Comparison of ENCODE assay signal across 21 cellular contexts in genomic region chr1:181626252-181626938, GRCh38.
DNase-seq lines count a peak whose midpoint lies in the region; ATAC-seq, FAIRE-seq and TF ChIP-seq lines count a peak whose summit lies in the region.
"Had no signal": no experiment of that assay in that cellular context is flagged by ENCODE, and none has a peak within 500 bp of the region (broad histone marks: within the 10 kb centered on the region; RNA-seq: fewer than 3 reads in every experiment).

No MANE protein-coding gene starts in this region.

- H3K4me3 ChIP-seq in colonic mucosa (no peak overlapping the region), small intestine (ENCODE audit: low read depth in 1 of 2, low read length in 2 of 2) (no peak overlapping the region), SJCRH30 (no peak overlapping the region)
- H3K4me3 ChIP-seq: GM23248, K562 had no signal

- ATAC-seq in GM18868 (IDR thresholded peaks at IDR 0.05; ENCODE audit: unreplicated experiment) (peak; percentile 86), Right ventricle myocardium superior (ENCODE audit: poor library complexity) (no peak)
- ATAC-seq: HCT116, K562 had no signal

- H3K4me1 ChIP-seq in colonic mucosa: no peaks in the 10 kb centered on the region
- no peaks in the 10 kb centered on the region for H3K4me1 ChIP-seq in small intestine (ENCODE audit: control insufficient read depth in 2 of 2, insufficient read depth in 1 of 2, low read depth in 1 of 2, low read length in 1 of 2)
- no peaks in the 10 kb centered on the region for H3K4me1 ChIP-seq in SJCRH30
- H3K4me1 ChIP-seq: BE2C had no signal

- no peak for TF ChIP-seq CTCF in colonic mucosa (IDR thresholded peaks at IDR 0.05)

- H3K27me3 ChIP-seq in colonic mucosa (no peaks in the 10 kb centered on the region), small intestine (ENCODE audit: control insufficient read depth in 2 of 2, insufficient read depth in 2 of 2, low read length in 2 of 2) (peaks cover 0 to 3% of the 10 kb centered on the region in 2 donors), SJCRH30 (no peaks in the 10 kb centered on the region)
- H3K27me3 ChIP-seq: BE2C had no signal

- WGBS in small intestine, 3 donors: 36 to 57% (median 45%) methylated on average over 5 of the region's 5 CpGs

- H3K36me3 ChIP-seq in colonic mucosa (no peaks in the 10 kb centered on the region), small intestine (ENCODE audit: control insufficient read depth in 2 of 2, insufficient read depth in 2 of 2, low read length in 2 of 2) (no peaks in the 10 kb centered on the region), SJCRH30 (no peaks in the 10 kb centered on the region)
- H3K36me3 ChIP-seq: BE2C had no signal

- H3K27ac ChIP-seq in colonic mucosa: peak overlapping the region; percentile 38
- no peak overlapping the region for H3K27ac ChIP-seq in small intestine (ENCODE audit: low read depth in 1 of 2, low read length in 1 of 2)
- H3K27ac ChIP-seq in SJCRH30: no peak overlapping the region
- H3K27ac ChIP-seq: GM23248 had no signal

- no peak overlapping the region for H3K9ac ChIP-seq in colonic mucosa (ENCODE audit: low read depth in 2 of 2, low read length in 2 of 2)
- H3K9ac ChIP-seq: GM23248 had no signal

- intact Hi-C loops in colonic mucosa (cut with DNase I) (no loop called here), Right ventricle myocardium superior (cut with DNase I) (no loop called here)

- no peak for FAIRE-seq in small intestine (lab: Jason Lieb, UNC)
- FAIRE-seq: A204.1, HTR-8/SVneo, K562 had no signal

- DNase-seq in colonic mucosa (no peak), small intestine (peak; percentile 22), SJCRH30 (no peak), Right ventricle myocardium superior (no peak), NCI-H1417 treated with DMSO at 0.1 percent for 48 hours (lab: John Stamatoyannopoulos, UW) (no peak)
- no peak for DNase-seq in stimulated activated CD4-positive, alpha-beta T cell treated with anti-CD3 and anti-CD28 coated beads, Interleukin-15, amount 100 ng/mL, for 24 hours
- DNase-seq: ACHN; BE2C; C1 segment of cervical spinal cord; CD4-positive, CD25-positive, alpha-beta regulatory T cell; CD8-positive, alpha-beta memory T cell; COR-L47; GDM1; GM23248; HFFc6; IMR-90 had no signal

- H3K9me3 ChIP-seq in colonic mucosa: no peaks in the 10 kb centered on the region
- H3K9me3 ChIP-seq in small intestine (ENCODE audit: control insufficient read depth, low read depth): no peaks in the 10 kb centered on the region
- H3K9me3 ChIP-seq in SJCRH30 (replicated peaks): no peaks in the 10 kb centered on the region
- H3K9me3 ChIP-seq: BE2C had no signal
